Comparison of ENCODE assay signal across 26 cellular contexts in the genomic region with DNA sequence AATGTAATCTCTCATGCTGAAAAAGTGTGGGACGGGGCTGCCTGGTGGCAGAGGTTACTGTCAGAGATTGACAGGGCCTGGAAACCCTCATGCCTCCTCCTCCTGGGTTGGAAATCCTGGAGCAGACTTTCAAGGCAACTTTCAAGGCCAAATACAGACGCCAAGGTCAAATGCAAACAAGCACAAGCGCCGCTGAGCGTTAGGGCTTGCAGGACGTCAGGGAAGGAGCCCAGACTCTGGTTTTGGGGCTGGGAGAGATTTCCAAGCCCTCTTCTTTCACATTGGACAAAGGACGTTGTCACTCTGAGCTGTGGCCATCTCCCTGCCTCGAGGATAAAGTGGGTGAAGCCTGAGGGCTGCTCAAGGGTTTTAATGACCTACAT.
"Had no signal": no experiment of that assay in that cellular context is flagged by ENCODE, and none has a peak within 500 bp of the region (broad histone marks: within the 10 kb centered on the region; RNA-seq: fewer than 3 reads in every experiment).

No MANE protein-coding gene starts in this region.

- H3K36me3 Mint-ChIP-seq: immature natural killer cell; mesothelial cell of epicardium; naive B cell; natural killer cell; stimulated activated memory B cell treated with anti-CD40 and anti-IgM and Interleukin-4, amounts not matched to agents 10 μg/mL and 1 μg/mL and 100 μg/mL, for 72 hours had no signal

- H3K36me3 ChIP-seq: left ventricle myocardium inferior, right atrium auricular region, right lobe of liver, thyroid gland, transverse colon, upper lobe of left lung, vagina had no signal

- ATAC-seq: natural killer cell; right lobe of liver; stimulated activated memory B cell treated with anti-CD40 and anti-IgM and Interleukin-4, amounts not matched to agents 10 μg/mL and 1 μg/mL and 100 μg/mL, for 72 hours; stimulated activated naive CD8-positive, alpha-beta T cell treated with anti-CD3 and anti-CD28 coated beads, Interleukin-15, amount 100 ng/mL, for 72 hours had no signal

- H3K9ac ChIP-seq: parathyroid adenoma had no signal

- DNase-seq: hypothalamus; immature natural killer cell; left ventricle myocardium inferior; mesendoderm; naive B cell; natural killer cell; right lobe of liver; stimulated activated CD4-positive, alpha-beta T cell treated with anti-CD3 and anti-CD28 coated beads, Interleukin-1b, Interleukin-23, amount 100 ng/mL, for 48 hours; stimulated activated CD4-positive, alpha-beta T cell treated with anti-CD3 and anti-CD28 coated beads, Interleukin-2, amount 100 ng/mL, for 48 hours; stimulated activated CD4-positive, alpha-beta T cell treated with anti-CD3 and anti-CD28 coated beads, Interleukin-4, amount 100 ng/mL, for 4 hours; stimulated activated CD8-positive, alpha-beta memory T cell treated with anti-CD3 and anti-CD28 coated beads, Interleukin-4, amount 100 ng/mL, for 48 hours; stimulated activated naive CD4-positive, alpha-beta T cell treated with Interleukin-2 at 50 U/mL for 16 hours; stimulated activated naive CD8-positive, alpha-beta T cell treated with anti-CD3 and anti-CD28 coated beads, Interleukin-15, amount 100 ng/mL, for 72 hours; thyroid gland; transverse colon had no signal

- H3K27me3 ChIP-seq: right atrium auricular region, right lobe of liver, testis, thyroid gland, transverse colon, upper lobe of left lung, vagina had no signal

- H3K4me2 ChIP-seq: smooth muscle cell had no signal

- H3K9me3 Mint-ChIP-seq: mesothelial cell of epicardium; natural killer cell; neural crest cell; stimulated activated memory B cell treated with anti-CD40 and anti-IgM and Interleukin-4, amounts not matched to agents 10 μg/mL and 1 μg/mL and 100 μg/mL, for 72 hours; stimulated activated naive CD8-positive, alpha-beta T cell treated with anti-CD3 and anti-CD28 coated beads, Interleukin-15, amount 100 ng/mL, for 72 hours had no signal

- H3K79me2 ChIP-seq: parathyroid adenoma had no signal

- H2AFZ ChIP-seq: parathyroid adenoma had no signal

- H3K27ac Mint-ChIP-seq: immature natural killer cell; mesothelial cell of epicardium; naive B cell; natural killer cell; progenitor cell of endocrine pancreas; stimulated activated memory B cell treated with anti-CD40 and anti-IgM and Interleukin-4, amounts not matched to agents 10 μg/mL and 1 μg/mL and 100 μg/mL, for 72 hours had no signal

- H3K4me3 Mint-ChIP-seq: immature natural killer cell; mesothelial cell of epicardium; naive B cell; natural killer cell; neural crest cell; stimulated activated memory B cell treated with anti-CD40 and anti-IgM and Interleukin-4, amounts not matched to agents 10 μg/mL and 1 μg/mL and 100 μg/mL, for 72 hours; stimulated activated naive CD8-positive, alpha-beta T cell treated with anti-CD3 and anti-CD28 coated beads, Interleukin-15, amount 100 ng/mL, for 72 hours had no signal

- H3K4me1 Mint-ChIP-seq: immature natural killer cell; natural killer cell; stimulated activated memory B cell treated with anti-CD40 and anti-IgM and Interleukin-4, amounts not matched to agents 10 μg/mL and 1 μg/mL and 100 μg/mL, for 72 hours; stimulated activated naive CD8-positive, alpha-beta T cell treated with anti-CD3 and anti-CD28 coated beads, Interleukin-15, amount 100 ng/mL, for 72 hours had no signal

- H3K9me3 ChIP-seq: left ventricle myocardium inferior, right atrium auricular region, right lobe of liver, testis, thyroid gland, transverse colon, upper lobe of left lung, vagina had no signal

- H3K27ac ChIP-seq: left ventricle myocardium inferior, parathyroid adenoma, right atrium auricular region, right lobe of liver, thyroid gland, transverse colon, upper lobe of left lung, vagina had no signal

- H3K4me1 ChIP-seq: left ventricle myocardium inferior, parathyroid adenoma, right atrium auricular region, right lobe of liver, thyroid gland, transverse colon, upper lobe of left lung, vagina had no signal

- H3K4me3 ChIP-seq: left ventricle myocardium inferior, lung, right atrium auricular region, right lobe of liver, smooth muscle cell, thyroid gland, transverse colon, upper lobe of left lung, vagina had no signal
